Comparison of ENCODE assay signal across 18 cellular contexts in genomic region chr4:173517781-173518371, GRCh38. TPM values are rescaled to one million over a fixed set of nuclear protein-coding genes. Genes with fewer than 3 reads are reported as not detected.
A peak's percentile ranks its signal among the peaks of the same experiment; 100 is the strongest.
DNase-seq lines count a peak whose midpoint lies in the region; ATAC-seq, FAIRE-seq and TF ChIP-seq lines count a peak whose summit lies in the region.
"Had no signal": no experiment of that assay in that cellular context is flagged by ENCODE, and none has a peak within 500 bp of the region (broad histone marks: within the 10 kb centered on the region; RNA-seq: fewer than 3 reads in every experiment).

No MANE protein-coding gene starts in this region.

- H3K4me1 Mint-ChIP-seq in stimulated activated naive B cell treated with anti-CD40 and anti-IgM and Interleukin-4, amounts not matched to agents 10 μg/mL and 1 μg/mL and 100 μg/mL, for 72 hours: peaks cover 14 to 23% of the 10 kb centered on the region in 2 donors
- no peaks in the 10 kb centered on the region for H3K4me1 Mint-ChIP-seq in Calu3 (ENCODE audit: low read depth, unreplicated experiment)
- H3K4me1 Mint-ChIP-seq in activated CD8-positive, alpha-beta T cell treated with anti-CD3 and anti-CD28 coated beads for 36 hours (ENCODE audit: low read depth): peaks cover 11% of the 10 kb centered on the region

- H3K27me3 ChIP-seq in HUES6 (ENCODE audit: control insufficient read depth, insufficient read depth, low read length) (peaks cover 100% of the 10 kb centered on the region), endothelial cell of umbilical vein (ENCODE audit: control insufficient read depth in 2 of 2, insufficient read depth in 2 of 2, low read length in 2 of 2) (peaks cover 93 to 99% of the 10 kb centered on the region in 2 experiments), iPS-20b (ENCODE audit: insufficient read depth, low read length) (peaks cover 100% of the 10 kb centered on the region)

- H3K4me3 ChIP-seq in HUES6 (ENCODE audit: low read depth, low read length): peak overlapping the region; percentile 47
- H3K4me3 ChIP-seq in endothelial cell of umbilical vein (replicated peaks in 1 of 3; ENCODE audit: insufficient read depth in 1 of 3, low read depth in 1 of 3, low read length in 3 of 3): no peak overlapping the region
- peak overlapping the region; percentile 10; the same call in 1 of the 2 replicates for H3K4me3 ChIP-seq in iPS-20b (ENCODE audit: low read length)
- H3K4me3 ChIP-seq: GM12878 had no signal

- H4K20me1 ChIP-seq in endothelial cell of umbilical vein (replicated peaks; ENCODE audit: control insufficient read depth, extremely low read depth, insufficient read depth, low read length): no peaks in the 10 kb centered on the region

- ATAC-seq in stimulated activated naive B cell treated with anti-CD40 and anti-IgM and Interleukin-4, amounts not matched to agents 10 μg/mL and 1 μg/mL and 100 μg/mL, for 72 hours (replicated peaks): no peak
- no peak for ATAC-seq in activated CD8-positive, alpha-beta T cell treated with anti-CD3 and anti-CD28 coated beads for 36 hours
- ATAC-seq: GM12878 had no signal

- POLR2A ChIA-PET in endothelial cell of umbilical vein (lab: Charles Lee): interaction anchor here (1.2 kb wide), 1 partner anchor 10 kb away, joined by 3 read pairs; no protein-coding TSS in a partner anchor
- POLR2A ChIA-PET in activated CD8-positive, alpha-beta T cell treated with anti-CD3 and anti-CD28 coated beads for 36 hours (lab: Charles Lee): interaction anchor here (0.7 to 0.8 kb wide), 2 partner anchors 10 to 687 kb away, joined by 3 read pairs; no protein-coding TSS in a partner anchor

- DNase-seq in endothelial cell of umbilical vein (ENCODE audit: low read depth, low spot score): no peak
- no peak for DNase-seq in stimulated activated naive B cell treated with anti-CD40 and anti-IgM and Interleukin-4, amounts not matched to agents 10 μg/mL and 1 μg/mL and 100 μg/mL, for 72 hours
- DNase-seq in T-helper 9 cell: no peak
- no peak for DNase-seq in Calu3
- no peak for DNase-seq in activated CD8-positive, alpha-beta T cell treated with anti-CD3 and anti-CD28 coated beads for 36 hours
- no peak for DNase-seq in SHP77 treated with DMSO at 0.1 percent for 48 hours (lab: John Stamatoyannopoulos, UW)
- DNase-seq: AML-193, DMS79, foreskin fibroblast, HCEC 1CT, kidney glomerular epithelial cell, NCI-H1092, NCI-H510A treated with DMSO at 0.1 percent for 48 hours had no signal

- H3K27ac ChIP-seq in HUES6 (ENCODE audit: low read depth, low read length) (no peak overlapping the region), endothelial cell of umbilical vein (ENCODE audit: insufficient read depth, low read depth, low read length) (no peak overlapping the region), iPS-20b (ENCODE audit: low read length) (no peak overlapping the region)

- no peaks in the 10 kb centered on the region for H3K79me2 ChIP-seq in endothelial cell of umbilical vein (ENCODE audit: control insufficient read depth, insufficient read depth, low read length)

- no peak for TF ChIP-seq CTCF in endothelial cell of umbilical vein (IDR thresholded peaks at IDR 0.05; ENCODE audit: extremely low read depth in 1 of 2, insufficient read depth in 1 of 2, low read depth in 1 of 2, low read length in 2 of 2)
- no peak for TF ChIP-seq CTCF in Calu3 (IDR thresholded peaks at IDR 0.05; ENCODE audit: unreplicated experiment)
- no peak for TF ChIP-seq CTCF in activated CD8-positive, alpha-beta T cell treated with anti-CD3 and anti-CD28 coated beads for 36 hours (IDR thresholded peaks at IDR 0.05)

- H3K4me3 Mint-ChIP-seq in stimulated activated naive B cell treated with anti-CD40 and anti-IgM and Interleukin-4, amounts not matched to agents 10 μg/mL and 1 μg/mL and 100 μg/mL, for 72 hours: no peak overlapping the region
- H3K4me3 Mint-ChIP-seq in Calu3 (ENCODE audit: low read depth, unreplicated experiment): no peak overlapping the region
- no peak overlapping the region for H3K4me3 Mint-ChIP-seq in activated CD8-positive, alpha-beta T cell treated with anti-CD3 and anti-CD28 coated beads for 36 hours
- H3K4me3 Mint-ChIP-seq: activated naive CD4-positive, alpha-beta T cell treated with anti-CD3 and anti-CD28 coated beads, Interleukin-2, amount 50 U/mL, for 24 hours had no signal

- no peak overlapping the region for H3K9ac ChIP-seq in HUES6 (ENCODE audit: low read length)
- H3K9ac ChIP-seq in endothelial cell of umbilical vein (replicated peaks; ENCODE audit: extremely low read depth, insufficient read depth, low read length): no peak overlapping the region
- no peak overlapping the region for H3K9ac ChIP-seq in iPS-20b (ENCODE audit: low read depth, low read length)

- H3K4me2 ChIP-seq in endothelial cell of umbilical vein (ENCODE audit: insufficient read depth, low read length): no peak overlapping the region

- H2AFZ ChIP-seq in endothelial cell of umbilical vein (ENCODE audit: low read depth, low read length): no peak overlapping the region

- no TSS peak for BruUV-seq in endothelial cell of umbilical vein (replicated peaks; lab: Mats Ljungman, UMichigan)
- no TSS peak for BruUV-seq in Calu3 (replicated peaks; lab: Mats Ljungman, UMichigan)

- H3K36me3 Mint-ChIP-seq in stimulated activated naive B cell treated with anti-CD40 and anti-IgM and Interleukin-4, amounts not matched to agents 10 μg/mL and 1 μg/mL and 100 μg/mL, for 72 hours: peaks cover 7 to 15% of the 10 kb centered on the region in 2 donors
- no peaks in the 10 kb centered on the region for H3K36me3 Mint-ChIP-seq in Calu3 (ENCODE audit: insufficient read depth, unreplicated experiment)
- H3K36me3 Mint-ChIP-seq in activated CD8-positive, alpha-beta T cell treated with anti-CD3 and anti-CD28 coated beads for 36 hours (ENCODE audit: low read depth): peaks cover 2% of the 10 kb centered on the region

- no peak for FAIRE-seq in endothelial cell of umbilical vein (lab: Jason Lieb, UNC)
- FAIRE-seq: colon, GM12878 had no signal

- no peak for TF ChIP-seq POLR2A in endothelial cell of umbilical vein (IDR thresholded peaks at IDR 0.05; ENCODE audit: low read depth, low read length)

- peak overlapping the region; percentile 44 for H3K27ac Mint-ChIP-seq in stimulated activated naive B cell treated with anti-CD40 and anti-IgM and Interleukin-4, amounts not matched to agents 10 μg/mL and 1 μg/mL and 100 μg/mL, for 72 hours
- H3K27ac Mint-ChIP-seq in Calu3 (ENCODE audit: unreplicated experiment): no peak overlapping the region
- H3K27ac Mint-ChIP-seq in activated CD8-positive, alpha-beta T cell treated with anti-CD3 and anti-CD28 coated beads for 36 hours: no peak overlapping the region
- H3K27ac Mint-ChIP-seq: activated naive CD4-positive, alpha-beta T cell treated with anti-CD3 and anti-CD28 coated beads, Interleukin-2, amount 50 U/mL, for 24 hours had no signal

- CTCF ChIA-PET in endothelial cell of umbilical vein (lab: Charles Lee): interaction anchor here (1.2 to 1.3 kb wide), 2 partner anchors 12 to 97 kb away, joined by 3 to 6 read pairs; no protein-coding TSS in a partner anchor
- CTCF ChIA-PET in Calu3 (lab: Charles Lee): interaction anchor here (0.5 to 0.6 kb wide), 2 partner anchors 27 to 500 kb away, joined by 3 to 7 read pairs; no protein-coding TSS in a partner anchor
- CTCF ChIA-PET in activated CD8-positive, alpha-beta T cell treated with anti-CD3 and anti-CD28 coated beads for 36 hours (lab: Charles Lee): no interaction called here

- H3K9me1 ChIP-seq in endothelial cell of umbilical vein (replicated peaks; ENCODE audit: control insufficient read depth, extremely low read depth, insufficient read depth, low read length): no peaks in the 10 kb centered on the region

- no peaks in the 10 kb centered on the region for H3K36me3 ChIP-seq in HUES6 (ENCODE audit: control insufficient read depth, insufficient read depth, low read length)
- no peaks in the 10 kb centered on the region for H3K36me3 ChIP-seq in endothelial cell of umbilical vein (ENCODE audit: control insufficient read depth in 2 of 2, extremely low read depth in 1 of 2, insufficient read depth in 2 of 2, low read length in 2 of 2)
- no peaks in the 10 kb centered on the region for H3K36me3 ChIP-seq in iPS-20b (ENCODE audit: insufficient read depth, low read depth, low read length)

- intact Hi-C loops in endothelial cell of umbilical vein (cut with micrococcal nuclease): no loop called here
- intact Hi-C loops in Calu3 (cut with micrococcal nuclease; ENCODE audit: unreplicated experiment): no loop called here
- intact Hi-C loops in activated CD8-positive, alpha-beta T cell treated with anti-CD3 and anti-CD28 coated beads for 36 hours (cut with micrococcal nuclease): no loop called here

- H3K4me1 ChIP-seq in HUES6 (ENCODE audit: control insufficient read depth, insufficient read depth, low read length) (peaks cover 42% of the 10 kb centered on the region), endothelial cell of umbilical vein (ENCODE audit: control insufficient read depth, extremely low read depth, insufficient read depth, low read length) (peaks cover 4% of the 10 kb centered on the region), iPS-20b (ENCODE audit: insufficient read depth, low read length) (peaks cover 12% of the 10 kb centered on the region; the same call in 1 of the 2 replicates)

- peaks cover 11 to 12% of the 10 kb centered on the region in 2 donors for H3K9me3 Mint-ChIP-seq in stimulated activated naive B cell treated with anti-CD40 and anti-IgM and Interleukin-4, amounts not matched to agents 10 μg/mL and 1 μg/mL and 100 μg/mL, for 72 hours
- H3K9me3 Mint-ChIP-seq in Calu3 (ENCODE audit: low read depth, unreplicated experiment): no peaks in the 10 kb centered on the region
- H3K9me3 Mint-ChIP-seq in activated CD8-positive, alpha-beta T cell treated with anti-CD3 and anti-CD28 coated beads for 36 hours: peaks cover 3% of the 10 kb centered on the region

- H3K9me3 ChIP-seq in HUES6 (ENCODE audit: control insufficient read depth, insufficient read depth, low read depth, low read length) (no peaks in the 10 kb centered on the region), endothelial cell of umbilical vein (replicated peaks; ENCODE audit: control insufficient read depth, insufficient read depth, low read length) (no peaks in the 10 kb centered on the region), iPS-20b (ENCODE audit: insufficient read depth, low read depth, low read length) (peaks cover 3% of the 10 kb centered on the region; the same call in 1 of the 2 replicates)

- peaks cover 74 to 92% of the 10 kb centered on the region in 2 donors for H3K27me3 Mint-ChIP-seq in stimulated activated naive B cell treated with anti-CD40 and anti-IgM and Interleukin-4, amounts not matched to agents 10 μg/mL and 1 μg/mL and 100 μg/mL, for 72 hours
- H3K27me3 Mint-ChIP-seq in Calu3 (ENCODE audit: unreplicated experiment): peaks cover 46% of the 10 kb centered on the region
- H3K27me3 Mint-ChIP-seq in activated CD8-positive, alpha-beta T cell treated with anti-CD3 and anti-CD28 coated beads for 36 hours: peaks cover 90% of the 10 kb centered on the region

- dilution Hi-C loops in endothelial cell of umbilical vein (cut with MboI; ENCODE audit: extremely low pct_ligation_motif_present, low sequenced_read_pairs): no loop called here

RNA-seq across cellular contexts. Expression of gene HAND2, which starts 12.2 kb away (rescaled TPM):
- not detected in 2 replicates for total RNA-seq in endothelial cell of umbilical vein
- polyA plus RNA-seq in endothelial cell of umbilical vein: not detected in 2 replicates
- not detected in 2 replicates for polyA plus RNA-seq in endothelial cell of umbilical vein (2011; cell fraction: cytosol; rRNA removed)
- not detected in 2 replicates for polyA plus RNA-seq in endothelial cell of umbilical vein (2011; cell fraction: nucleus; rRNA removed)
- not detected in 2 replicates for polyA plus RNA-seq in endothelial cell of umbilical vein (2012)
- polyA minus RNA-seq in endothelial cell of umbilical vein: not detected in 2 replicates
- polyA minus RNA-seq in endothelial cell of umbilical vein (2011; cell fraction: cytosol; rRNA and poly(A)+ RNA removed): not detected
- not detected in 2 replicates for polyA minus RNA-seq in endothelial cell of umbilical vein (2011; cell fraction: nucleus; rRNA and poly(A)+ RNA removed)
- total RNA-seq in Calu3 (2022): 0.45 TPM in 1 of 2 replicates, not detected in the other
- total RNA-seq in activated CD8-positive, alpha-beta T cell treated with anti-CD3 and anti-CD28 coated beads for 36 hours: not detected
- total RNA-seq: GM12878 had no signal

Comparison
In these comparisons a context has a peak if more than half of its experiments do, and no peak if none do; other contexts are left out.
1. H3K4me3 ChIP-seq: peak in HUES6 (single experiment) and iPS-20b (single experiment); none in endothelial cell of umbilical vein (0 of 3).